8 cellular contexts compared by ENCODE assay signal in genomic region chr1:221439008-221439733, GRCh38.
DNase-seq lines count a peak whose midpoint lies in the region; ATAC-seq and TF ChIP-seq lines count a peak whose summit lies in the region.

No MANE protein-coding gene starts in this region.

- peaks cover 10% of the 10 kb centered on the region for H3K4me1 ChIP-seq in CD8-positive, alpha-beta memory T cell (ENCODE audit: insufficient read depth, low read length)
- peaks cover 13% of the 10 kb centered on the region for H3K4me1 ChIP-seq in vagina

- H3K9me3 ChIP-seq in CD8-positive, alpha-beta memory T cell (ENCODE audit: low read length): no peaks in the 10 kb centered on the region
- no peaks in the 10 kb centered on the region for H3K9me3 ChIP-seq in vagina

- DNase-seq in CD8-positive, alpha-beta memory T cell: peak in 3 of 5 donors; percentile 5 to 70 (median 20)
- DNase-seq in HT1080 (ENCODE audit: low read depth): peak; percentile 96
- peak; percentile 72 for DNase-seq in activated CD4-positive, alpha-beta memory T cell treated with anti-CD3 and anti-CD28 coated beads, Interleukin-2, amount 10 ng/mL, durations not matched to agents 7 days and 5 days
- DNase-seq in fibroblast of peridontal ligament (ENCODE audit: extremely low read depth): peak; percentile 39
- DNase-seq in stimulated activated CD4-positive, alpha-beta T cell treated with anti-CD3 and anti-CD28 coated beads, TNF-alpha, amount 100 ng/mL, for 4 hours (ENCODE audit: low read depth in 3 of 3): peak; percentile 13 to 51 (median 27)
- DNase-seq in vagina (ENCODE audit: extremely low spot score in 2 of 2): no peak
- no peak for DNase-seq in NCI-H524 (lab: John Stamatoyannopoulos, UW)

- H3K4me1 Mint-ChIP-seq in CD8-positive, alpha-beta memory T cell: peaks cover 23 to 27% (median 25%) of the 10 kb centered on the region in 3 donors
- H3K4me1 Mint-ChIP-seq in activated CD4-positive, alpha-beta memory T cell treated with anti-CD3 and anti-CD28 coated beads, Interleukin-2, amount 10 ng/mL, durations not matched to agents 7 days and 5 days: peaks cover 34% of the 10 kb centered on the region

- POLR2A ChIA-PET in CD8-positive, alpha-beta memory T cell (lab: Charles Lee): no interaction called here
- POLR2A ChIA-PET in activated CD4-positive, alpha-beta memory T cell treated with anti-CD3 and anti-CD28 coated beads, Interleukin-2, amount 10 ng/mL, durations not matched to agents 7 days and 5 days (lab: Charles Lee): no interaction called here

- no peak for TF ChIP-seq CTCF in vagina (IDR thresholded peaks at IDR 0.05)

- H3K4me3 Mint-ChIP-seq in CD8-positive, alpha-beta memory T cell: peak overlapping the region in 1 of 7 donors; percentile 21
- H3K4me3 Mint-ChIP-seq in activated CD4-positive, alpha-beta memory T cell treated with anti-CD3 and anti-CD28 coated beads, Interleukin-2, amount 10 ng/mL, durations not matched to agents 7 days and 5 days: no peak overlapping the region

- no peaks in the 10 kb centered on the region for H3K36me3 ChIP-seq in CD8-positive, alpha-beta memory T cell (ENCODE audit: insufficient read depth, low read length)
- H3K36me3 ChIP-seq in vagina: no peaks in the 10 kb centered on the region

- no peak overlapping the region for H3K4me3 ChIP-seq in CD8-positive, alpha-beta memory T cell (ENCODE audit: low read length)
- no peak overlapping the region for H3K4me3 ChIP-seq in vagina

- H3K9me3 Mint-ChIP-seq in CD8-positive, alpha-beta memory T cell: no peaks in the 10 kb centered on the region
- no peaks in the 10 kb centered on the region for H3K9me3 Mint-ChIP-seq in activated CD4-positive, alpha-beta memory T cell treated with anti-CD3 and anti-CD28 coated beads, Interleukin-2, amount 10 ng/mL, durations not matched to agents 7 days and 5 days

- H3K36me3 Mint-ChIP-seq in CD8-positive, alpha-beta memory T cell: no peaks in the 10 kb centered on the region
- H3K36me3 Mint-ChIP-seq in activated CD4-positive, alpha-beta memory T cell treated with anti-CD3 and anti-CD28 coated beads, Interleukin-2, amount 10 ng/mL, durations not matched to agents 7 days and 5 days (ENCODE audit: low read depth): no peaks in the 10 kb centered on the region

- H3K27me3 Mint-ChIP-seq in CD8-positive, alpha-beta memory T cell: peaks cover 4 to 16% of the 10 kb centered on the region in 2 donors
- H3K27me3 Mint-ChIP-seq in activated CD4-positive, alpha-beta memory T cell treated with anti-CD3 and anti-CD28 coated beads, Interleukin-2, amount 10 ng/mL, durations not matched to agents 7 days and 5 days: no peaks in the 10 kb centered on the region

- TF ChIP-seq POLR2A in vagina (IDR thresholded peaks at IDR 0.05): no peak

- ATAC-seq in GM21447 (IDR thresholded peaks at IDR 0.05; ENCODE audit: unreplicated experiment): peak; percentile 94

- H3K27ac ChIP-seq in CD8-positive, alpha-beta memory T cell (ENCODE audit: low read depth, low read length): no peak overlapping the region
- H3K27ac ChIP-seq in vagina: no peak overlapping the region

- peak overlapping the region in 6 of 8 donors; percentile 2 to 86 (median 44) for H3K27ac Mint-ChIP-seq in CD8-positive, alpha-beta memory T cell
- H3K27ac Mint-ChIP-seq in activated CD4-positive, alpha-beta memory T cell treated with anti-CD3 and anti-CD28 coated beads, Interleukin-2, amount 10 ng/mL, durations not matched to agents 7 days and 5 days: peak overlapping the region; percentile 46

- CTCF ChIA-PET in CD8-positive, alpha-beta memory T cell (lab: Charles Lee): no interaction called here
- CTCF ChIA-PET in activated CD4-positive, alpha-beta memory T cell treated with anti-CD3 and anti-CD28 coated beads, Interleukin-2, amount 10 ng/mL, durations not matched to agents 7 days and 5 days (lab: Charles Lee): interaction anchor here (0.6 to 0.9 kb wide), 3 partner anchors 175 to 239 kb away, joined by 3 to 7 read pairs (median 4); no protein-coding TSS in a partner anchor

- intact Hi-C loops in vagina (cut with DNase I): loop anchor here (5.0 to 10.0 kb wide), 3 partner anchors 177 to 624 kb away; no protein-coding TSS in a partner anchor

- H3K27me3 ChIP-seq in CD8-positive, alpha-beta memory T cell (ENCODE audit: insufficient read depth, low read length, poor library complexity, severe bottlenecking): no peaks in the 10 kb centered on the region
- no peaks in the 10 kb centered on the region for H3K27me3 ChIP-seq in vagina

Comparison
In these comparisons a context has a peak if more than half of its experiments do, and no peak if none do; other contexts are left out.
1. DNase-seq: peak in CD8-positive, alpha-beta memory T cell (3 of 5), HT1080 (single experiment), activated CD4-positive, alpha-beta memory T cell treated with anti-CD3 and anti-CD28 coated beads, Interleukin-2, amount 10 ng/mL, durations not matched to agents 7 days and 5 days (single experiment), fibroblast of peridontal ligament (single experiment) and stimulated activated CD4-positive, alpha-beta T cell treated with anti-CD3 and anti-CD28 coated beads, TNF-alpha, amount 100 ng/mL, for 4 hours (3 of 3); none in vagina (0 of 2) and NCI-H524 (0 of 2).